In the genomic region with DNA sequence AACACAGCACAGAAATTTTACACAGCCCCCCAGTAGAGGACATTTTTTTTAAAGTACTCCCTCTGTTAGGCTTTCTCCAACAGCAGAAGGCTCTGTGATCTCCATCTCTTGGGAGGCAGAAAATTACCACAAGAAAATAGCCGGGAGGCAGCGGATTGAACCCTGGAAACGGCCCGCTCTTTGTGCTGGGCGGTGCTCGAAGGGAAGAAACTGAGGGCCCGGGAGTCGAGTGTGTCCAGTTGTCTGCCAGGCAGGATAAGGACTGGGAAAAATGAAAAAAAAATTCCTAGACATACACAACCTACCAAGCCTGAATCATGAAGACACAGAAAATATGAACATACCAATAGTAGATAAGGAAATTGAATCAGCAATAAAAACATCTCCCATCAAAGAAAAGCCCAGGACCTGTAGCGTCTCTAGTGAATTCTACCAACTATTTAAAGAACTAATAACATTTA, we compare ENCODE assay signal across 10 cellular contexts. TPM values are rescaled to one million over a fixed set of nuclear protein-coding genes. Genes with fewer than 3 reads are reported as not detected.
DNase-seq lines count a peak whose midpoint lies in the region; ATAC-seq and TF ChIP-seq lines count a peak whose summit lies in the region.
"Had no signal": no experiment of that assay in that cellular context is flagged by ENCODE, and none has a peak within 500 bp of the region (broad histone marks: within the 10 kb centered on the region; RNA-seq: fewer than 3 reads in every experiment).

No MANE protein-coding gene starts in this region.

- H3K36me3 Mint-ChIP-seq in stimulated activated naive CD8-positive, alpha-beta T cell treated with anti-CD3 and anti-CD28 coated beads, Interleukin-15, Interleukin-2, amounts not matched to agents 100 ng/mL and 50 ng/mL, for 24 hours (ENCODE audit: low read depth) = peaks cover 36% of the 10 kb centered on the region

- peaks cover 84% of the 10 kb centered on the region for H3K27me3 Mint-ChIP-seq in stimulated activated naive CD8-positive, alpha-beta T cell treated with anti-CD3 and anti-CD28 coated beads, Interleukin-15, Interleukin-2, amounts not matched to agents 100 ng/mL and 50 ng/mL, for 24 hours

- H3K27me3 ChIP-seq in Panc1 (ENCODE audit: control insufficient read depth, insufficient read depth, low read length) (no peaks in the 10 kb centered on the region), fibroblast of lung (ENCODE audit: control insufficient read depth, insufficient read depth, low read length) (peaks cover 12% of the 10 kb centered on the region), body of pancreas (peaks cover 0 to 15% of the 10 kb centered on the region in 2 donors)

- H3K9ac ChIP-seq in fibroblast of lung (ENCODE audit: insufficient read depth, low read length) = peak overlapping the region; percentile 16

- CTCF ChIA-PET in Panc1 (lab: Charles Lee) = no interaction called here

- peaks cover 22% of the 10 kb centered on the region for H3K4me1 Mint-ChIP-seq in stimulated activated naive CD8-positive, alpha-beta T cell treated with anti-CD3 and anti-CD28 coated beads, Interleukin-15, Interleukin-2, amounts not matched to agents 100 ng/mL and 50 ng/mL, for 24 hours (ENCODE audit: low read depth)

- no peak for TF ChIP-seq CTCF in Panc1 (IDR thresholded peaks at IDR 0.05)
- TF ChIP-seq CTCF in fibroblast of lung (conservative IDR thresholded peaks at IDR 0.05 in 1 of 2, IDR thresholded peaks at IDR 0.05 in 1 of 2; ENCODE audit: low read depth in 1 of 2, low read length in 2 of 2) = no peak
- TF ChIP-seq CTCF in body of pancreas (IDR thresholded peaks at IDR 0.05) = no peak
- TF ChIP-seq CTCF in GM20000 (IDR thresholded peaks at IDR 0.05; ENCODE audit: extremely low read depth, missing control alignments) = no peak

- in situ Hi-C loops in Panc1 (cut with HindIII; ENCODE audit: low pct_unique_long_range_greater_than_20kb, low sequenced_read_pairs) = no loop called here

- peak overlapping the region; percentile 70 for H3K4me3 Mint-ChIP-seq in stimulated activated naive CD8-positive, alpha-beta T cell treated with anti-CD3 and anti-CD28 coated beads, Interleukin-15, Interleukin-2, amounts not matched to agents 100 ng/mL and 50 ng/mL, for 24 hours

- no peak for TF ChIP-seq POLR2A in body of pancreas (IDR thresholded peaks at IDR 0.05)

- POLR2A ChIA-PET in Panc1 (lab: Charles Lee) = no interaction called here

- no peaks in the 10 kb centered on the region for H3K9me3 ChIP-seq in Panc1 (ENCODE audit: control insufficient read depth, insufficient read depth, low read depth, low read length)
- no peaks in the 10 kb centered on the region for H3K9me3 ChIP-seq in fibroblast of lung (ENCODE audit: control insufficient read depth, insufficient read depth, low read depth, low read length)
- peaks cover 0 to 15% (median 0%) of the 10 kb centered on the region in 3 donors for H3K9me3 ChIP-seq in body of pancreas

- WGBS in body of pancreas, 2 donors = 8 to 12% methylated on average over 9 of the region's 9 CpGs

- H3K4me3 ChIP-seq in Panc1 (ENCODE audit: low read depth in 2 of 2, low read length in 2 of 2) = peak overlapping the region; percentile 66 to 93
- peak overlapping the region; percentile 37 to 76 (median 49) for H3K4me3 ChIP-seq in fibroblast of lung (replicated peaks in 1 of 4; ENCODE audit: control extremely low read depth in 1 of 4, insufficient read depth in 1 of 4, low read depth in 3 of 4, low read length in 4 of 4)
- no peak overlapping the region for H3K4me3 ChIP-seq in body of pancreas

- H3K27ac Mint-ChIP-seq in stimulated activated naive CD8-positive, alpha-beta T cell treated with anti-CD3 and anti-CD28 coated beads, Interleukin-15, Interleukin-2, amounts not matched to agents 100 ng/mL and 50 ng/mL, for 24 hours = peak overlapping the region; percentile 79

- H3K36me3 ChIP-seq in Panc1 (ENCODE audit: control insufficient read depth, insufficient read depth, low read length) = no peaks in the 10 kb centered on the region
- no peaks in the 10 kb centered on the region for H3K36me3 ChIP-seq in fibroblast of lung (ENCODE audit: control insufficient read depth, insufficient read depth, low read length)
- no peaks in the 10 kb centered on the region for H3K36me3 ChIP-seq in body of pancreas (replicated peaks in 1 of 2; ENCODE audit: insufficient read depth in 1 of 2, low read depth in 2 of 2)

- no TSS peak for BruUV-seq in Panc1 (replicated peaks; lab: Mats Ljungman, UMichigan)

- no peak overlapping the region for H2AFZ ChIP-seq in fibroblast of lung (ENCODE audit: low read length)

- peaks cover 42% of the 10 kb centered on the region for H3K9me3 Mint-ChIP-seq in stimulated activated naive CD8-positive, alpha-beta T cell treated with anti-CD3 and anti-CD28 coated beads, Interleukin-15, Interleukin-2, amounts not matched to agents 100 ng/mL and 50 ng/mL, for 24 hours

- no peak for ATAC-seq in stimulated activated naive CD8-positive, alpha-beta T cell treated with anti-CD3 and anti-CD28 coated beads, Interleukin-15, Interleukin-2, amounts not matched to agents 100 U/mL and 50 U/mL, for 24 hours
- peak; percentile 78 for ATAC-seq in Panc1
- no peak for ATAC-seq in body of pancreas

- H4K20me1 ChIP-seq in fibroblast of lung (ENCODE audit: control insufficient read depth, extremely low read depth, insufficient read depth, low read length) = no peaks in the 10 kb centered on the region

- no peak for DNase-seq in stimulated activated naive CD8-positive, alpha-beta T cell treated with anti-CD3 and anti-CD28 coated beads, Interleukin-15, Interleukin-2, amounts not matched to agents 100 U/mL and 50 U/mL, for 24 hours
- DNase-seq in Panc1 (ENCODE audit: low read depth, low spot score) = no peak
- no peak for DNase-seq in fibroblast of lung (ENCODE audit: low read depth in 2 of 2)
- no peak for DNase-seq in body of pancreas
- no peak for DNase-seq in GM20000 (ENCODE audit: low spot score)
- DNase-seq in NCI-H446 (lab: John Stamatoyannopoulos, UW) = no peak
- no peak for DNase-seq in NCI-H526 treated with DMSO at 0.1 percent for 48 hours (lab: John Stamatoyannopoulos, UW)
- DNase-seq: hippocampal formation had no signal

- H3K4me2 ChIP-seq in fibroblast of lung (ENCODE audit: extremely low read depth, insufficient read depth, low read length) = peak overlapping the region; percentile 94

- no peaks in the 10 kb centered on the region for H3K79me2 ChIP-seq in fibroblast of lung (ENCODE audit: control insufficient read depth, insufficient read depth, low read length)

- intact Hi-C loops in Panc1 (cut with micrococcal nuclease; ENCODE audit: unreplicated experiment) = no loop called here
- intact Hi-C loops in body of pancreas (cut with DNase I) = no loop called here

- H3K27ac ChIP-seq in Panc1 (ENCODE audit: low read length) (peak overlapping the region; percentile 53; the same call in 1 of the 2 replicates), fibroblast of lung (ENCODE audit: insufficient read depth, low read length) (no peak overlapping the region), body of pancreas (no peak overlapping the region)

- H3K4me1 ChIP-seq in Panc1 (ENCODE audit: control insufficient read depth, insufficient read depth, low read length) (peaks cover 2% of the 10 kb centered on the region; the same call in 1 of the 2 replicates), fibroblast of lung (ENCODE audit: control insufficient read depth, extremely low read depth, insufficient read depth, low read length) (no peaks in the 10 kb centered on the region), body of pancreas (no peaks in the 10 kb centered on the region)

RNA-seq across cellular contexts. Expression of a gene that starts 31.5 kb away (rescaled TPM):
- not detected for total RNA-seq in Panc1 (2021; ENCODE audit: unreplicated experiment)
- not detected for polyA plus RNA-seq in Panc1 (2012; ENCODE audit: insufficient read length)
- total RNA-seq in fibroblast of lung = not detected in 2 replicates
- polyA plus RNA-seq in fibroblast of lung = not detected in 2 replicates
- not detected in 2 replicates for polyA plus RNA-seq in fibroblast of lung (2012)
- polyA minus RNA-seq in fibroblast of lung (ENCODE audit: low replicate concordance) = not detected in 2 replicates
- not detected for total RNA-seq in body of pancreas
- total RNA-seq: NCI-H460 had no signal

RNA-seq across cellular contexts. Expression of a gene that starts 33.1 kb away (rescaled TPM):
- total RNA-seq in Panc1 (2021; ENCODE audit: unreplicated experiment) = 4.7 TPM
- polyA plus RNA-seq in Panc1 (2012; ENCODE audit: insufficient read length) = 4.7 TPM
- not detected in 2 replicates for total RNA-seq in fibroblast of lung
- polyA plus RNA-seq in fibroblast of lung = 0.15 TPM in 1 of 2 replicates, not detected in the other
- polyA plus RNA-seq in fibroblast of lung (2012) = not detected in 2 replicates
- polyA minus RNA-seq in fibroblast of lung (ENCODE audit: low replicate concordance) = not detected in 2 replicates
- total RNA-seq in body of pancreas = 10 to 100 TPM; 10.9 to 43.8 TPM

Comparison
In these comparisons a context has a peak if more than half of its experiments do, and no peak if none do; other contexts are left out.
1. H3K4me3 ChIP-seq: peak in Panc1 (2 of 2) and fibroblast of lung (4 of 4); none in body of pancreas (0 of 2).